In the genomic region with DNA sequence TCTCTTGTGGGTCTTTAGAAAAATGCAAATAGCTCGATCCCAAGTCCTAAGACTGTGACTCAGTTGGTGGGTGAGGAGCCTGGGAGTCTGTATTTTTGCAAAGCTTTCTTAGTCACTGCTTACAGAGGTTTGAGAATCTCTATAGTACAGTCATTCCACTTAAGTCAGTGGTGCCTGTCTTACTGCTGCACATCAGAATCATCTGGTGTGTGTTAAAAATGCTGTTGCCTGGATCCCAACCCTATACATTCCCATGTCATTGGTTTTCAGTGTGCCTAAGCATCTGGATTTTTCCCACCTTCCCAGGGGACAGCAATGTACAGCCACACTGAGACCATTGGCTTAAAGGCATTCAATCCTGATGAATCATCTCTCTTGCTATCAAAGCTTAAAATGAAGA, we compare ENCODE assay signal across 17 cellular contexts. TPM values are rescaled to one million over a fixed set of nuclear protein-coding genes. Genes with fewer than 3 reads are reported as not detected.
DNase-seq lines count a peak whose midpoint lies in the region; TF ChIP-seq lines count a peak whose summit lies in the region.
"Had no signal": no experiment of that assay in that cellular context is flagged by ENCODE, and none has a peak within 500 bp of the region (broad histone marks: within the 10 kb centered on the region; RNA-seq: fewer than 3 reads in every experiment).

No MANE protein-coding gene starts in this region.

- peaks cover 5% of the 10 kb centered on the region for H3K9me3 ChIP-seq in mesenchymal stem cell (ENCODE audit: control insufficient read depth, low read length)
- no peaks in the 10 kb centered on the region for H3K9me3 ChIP-seq in effector memory CD4-positive, alpha-beta T cell (ENCODE audit: control insufficient read depth, low read length)
- H3K9me3 ChIP-seq in SJCRH30 (replicated peaks): no peaks in the 10 kb centered on the region
- no peaks in the 10 kb centered on the region for H3K9me3 ChIP-seq in colonic mucosa

- H3K36me3 ChIP-seq in mesenchymal stem cell (ENCODE audit: control insufficient read depth in 1 of 2, insufficient read depth in 2 of 2, low read depth in 1 of 2, low read length in 2 of 2) (no peaks in the 10 kb centered on the region), SJCRH30 (no peaks in the 10 kb centered on the region), colonic mucosa (no peaks in the 10 kb centered on the region)
- no peaks in the 10 kb centered on the region for H3K36me3 ChIP-seq in effector memory CD4-positive, alpha-beta T cell (ENCODE audit: control insufficient read depth, insufficient read depth, low read length)
- H3K36me3 ChIP-seq: BLaER1 treated with 17β-estradiol and CSF1 and Interleukin-3, amounts not matched to agents 10 nM and 100 nM had no signal

- H3K36me3 Mint-ChIP-seq in HFFc6 (ENCODE audit: low read depth): no peaks in the 10 kb centered on the region
- H3K36me3 Mint-ChIP-seq: CD8-positive, alpha-beta memory T cell; IgD-negative memory B cell had no signal

- H3K4me3 ChIP-seq in mesenchymal stem cell (ENCODE audit: insufficient read depth in 1 of 2, low read depth in 1 of 2, low read length in 2 of 2) (no peak overlapping the region), SJCRH30 (no peak overlapping the region), colonic mucosa (no peak overlapping the region)
- H3K4me3 ChIP-seq in effector memory CD4-positive, alpha-beta T cell (ENCODE audit: insufficient read depth, low read depth, low read length, poor library complexity, severe bottlenecking): no peak overlapping the region
- H3K4me3 ChIP-seq: BLaER1 treated with 17β-estradiol and CSF1 and Interleukin-3, amounts not matched to agents 10 nM and 100 nM had no signal

- no peaks in the 10 kb centered on the region for H3K9me3 Mint-ChIP-seq in HFFc6
- H3K9me3 Mint-ChIP-seq: CD8-positive, alpha-beta memory T cell had no signal

- no peak overlapping the region for H2AFZ ChIP-seq in mesenchymal stem cell (ENCODE audit: low read depth, low read length)

- H2BK5ac ChIP-seq in mesenchymal stem cell (ENCODE audit: low read depth, low read length, poor library complexity, severe bottlenecking): no peak overlapping the region

- no peak overlapping the region for H3K18ac ChIP-seq in mesenchymal stem cell (ENCODE audit: low read depth in 1 of 2, low read length in 2 of 2)

- H3K27ac ChIP-seq in mesenchymal stem cell (ENCODE audit: low read length, poor library complexity, severe bottlenecking) (no peak overlapping the region), SJCRH30 (no peak overlapping the region), colonic mucosa (no peak overlapping the region)
- no peak overlapping the region for H3K27ac ChIP-seq in effector memory CD4-positive, alpha-beta T cell (ENCODE audit: insufficient read depth, low read length, poor library complexity, severe bottlenecking)
- H3K27ac ChIP-seq: BLaER1 treated with 17β-estradiol and CSF1 and Interleukin-3, amounts not matched to agents 10 nM and 100 nM had no signal

- H3K4me1 ChIP-seq in mesenchymal stem cell (ENCODE audit: control insufficient read depth, insufficient read depth, low read depth, low read length): no peaks in the 10 kb centered on the region
- no peaks in the 10 kb centered on the region for H3K4me1 ChIP-seq in effector memory CD4-positive, alpha-beta T cell (ENCODE audit: control insufficient read depth, insufficient read depth, low read length, poor library complexity, severe bottlenecking)
- no peaks in the 10 kb centered on the region for H3K4me1 ChIP-seq in SJCRH30
- no peaks in the 10 kb centered on the region for H3K4me1 ChIP-seq in colonic mucosa
- H3K4me1 ChIP-seq: BLaER1 treated with 17β-estradiol and CSF1 and Interleukin-3, amounts not matched to agents 10 nM and 100 nM had no signal

- H3K27me3 Mint-ChIP-seq in HFFc6 (ENCODE audit: insufficient read depth): no peaks in the 10 kb centered on the region; the same call in 1 of the 2 replicates

- peak; percentile 17 for DNase-seq in AG08395 (ENCODE audit: low spot score)
- DNase-seq in HFFc6: no peak
- peak; percentile 26 for DNase-seq in amniotic epithelial cell (ENCODE audit: low read depth)
- DNase-seq in mesenchymal stem cell: peak; percentile 27
- DNase-seq in DMS79 treated with DMSO at 0.1 percent for 48 hours (lab: John Stamatoyannopoulos, UW): no peak
- no peak for DNase-seq in effector memory CD4-positive, alpha-beta T cell
- DNase-seq in SJCRH30: no peak
- DNase-seq in colonic mucosa: no peak
- DNase-seq: CD8-positive, alpha-beta memory T cell; DND-41; GDM1; Kasumi-1; NCI-H187; RPMI8226; SIG-M5 had no signal

- H3K9ac ChIP-seq in mesenchymal stem cell (ENCODE audit: low read length) (peak overlapping the region; percentile 54), colonic mucosa (ENCODE audit: low read depth in 2 of 2, low read length in 2 of 2) (no peak overlapping the region)
- H3K9ac ChIP-seq: BLaER1 treated with 17β-estradiol and CSF1 and Interleukin-3, amounts not matched to agents 10 nM and 100 nM had no signal

- peaks cover 10% of the 10 kb centered on the region; the same call in 1 of the 2 replicates for H3K4me1 Mint-ChIP-seq in HFFc6 (ENCODE audit: low read depth)
- H3K4me1 Mint-ChIP-seq: CD8-positive, alpha-beta memory T cell; IgD-negative memory B cell had no signal

- intact Hi-C loops in colonic mucosa (cut with DNase I): loop anchor here (5.0 kb wide), 1 partner anchor 477 kb away; the partner anchor contains the start of gene GLRA2

- peaks cover 0 to 22% of the 10 kb centered on the region in 2 experiments for H3K27me3 ChIP-seq in mesenchymal stem cell (ENCODE audit: control insufficient read depth in 1 of 2, insufficient read depth in 1 of 2, low read length in 2 of 2)
- H3K27me3 ChIP-seq in effector memory CD4-positive, alpha-beta T cell (replicated peaks; ENCODE audit: control insufficient read depth, insufficient read depth, low read length, poor library complexity, severe bottlenecking): peaks cover 9% of the 10 kb centered on the region
- no peaks in the 10 kb centered on the region for H3K27me3 ChIP-seq in SJCRH30
- H3K27me3 ChIP-seq in colonic mucosa: no peaks in the 10 kb centered on the region

- H4K8ac ChIP-seq in mesenchymal stem cell (ENCODE audit: low read length): no peak overlapping the region

- no peak overlapping the region for H3K14ac ChIP-seq in mesenchymal stem cell (ENCODE audit: low read length in 2 of 2)

- TF ChIP-seq CTCF in HFFc6 (IDR thresholded peaks at IDR 0.05) (no peak), colonic mucosa (IDR thresholded peaks at IDR 0.05) (no peak)

- H3K4ac ChIP-seq in mesenchymal stem cell (ENCODE audit: low read depth in 1 of 2, low read length in 2 of 2): no peak overlapping the region

- H3K4me3 Mint-ChIP-seq in HFFc6: peak overlapping the region; percentile 57; the same call in 1 of the 2 replicates
- H3K4me3 Mint-ChIP-seq: CD8-positive, alpha-beta memory T cell; IgD-negative memory B cell had no signal

- H3K27ac Mint-ChIP-seq in HFFc6: peak overlapping the region; percentile 9; the same call in 1 of the 2 replicates
- H3K27ac Mint-ChIP-seq: CD8-positive, alpha-beta memory T cell; IgD-negative memory B cell had no signal

- no peaks in the 10 kb centered on the region for H3K79me1 ChIP-seq in mesenchymal stem cell (replicated peaks; ENCODE audit: low read length, poor library complexity, severe bottlenecking)

- 36% methylated on average over 1 of the region's 1 CpG for WGBS in mesenchymal stem cell

- no peak overlapping the region for H4K91ac ChIP-seq in mesenchymal stem cell (ENCODE audit: low read length)

- no peak overlapping the region for H3K23ac ChIP-seq in mesenchymal stem cell (ENCODE audit: low read length in 2 of 2)

- no peak overlapping the region for H2AK5ac ChIP-seq in mesenchymal stem cell (ENCODE audit: low read length, severe bottlenecking)

- H2BK12ac ChIP-seq in mesenchymal stem cell (ENCODE audit: low read length in 2 of 2): no peak overlapping the region

- no peak overlapping the region for H2BK120ac ChIP-seq in mesenchymal stem cell (ENCODE audit: low read depth, low read length)

- no peak overlapping the region for H2BK15ac ChIP-seq in mesenchymal stem cell (ENCODE audit: low read depth, poor library complexity, severe bottlenecking)

- no peak overlapping the region for H3K4me2 ChIP-seq in mesenchymal stem cell (ENCODE audit: low read length, poor library complexity, severe bottlenecking)
- H3K4me2 ChIP-seq: BLaER1 treated with 17β-estradiol and CSF1 and Interleukin-3, amounts not matched to agents 10 nM and 100 nM had no signal

RNA-seq across cellular contexts. Expression of gene GEMIN8, which starts 21.0 kb away (rescaled TPM):
- total RNA-seq in HFFc6 (2021; fragmentation: NEBNext Ultra II Directional; extraction: Animal tissue kit (Norgen Biotek cat#: 25700)): 10 to 100 TPM; 10.1 to 12.9 (median 11.8) TPM
- 10.3 TPM for polyA plus RNA-seq in mesenchymal stem cell (2013, experiment 1 of 2)
- 10.1 TPM for polyA plus RNA-seq in mesenchymal stem cell (2013, experiment 2 of 2)
- 9.5 and 11.7 TPM in 2 replicates for total RNA-seq in SJCRH30 (2014; rRNA removed; shearing (Covaris generic))
- total RNA-seq in colonic mucosa: 10 to 100 TPM; 16.4 to 20.9 TPM

Comparison
In these comparisons a context has a peak if more than half of its experiments do, and no peak if none do; other contexts are left out.
1. DNase-seq: peak in AG08395 (single experiment), amniotic epithelial cell (single experiment) and mesenchymal stem cell (single experiment); none in HFFc6 (single experiment), DMS79 treated with DMSO at 0.1 percent for 48 hours (single experiment), effector memory CD4-positive, alpha-beta T cell (0 of 3), SJCRH30 (0 of 2) and colonic mucosa (single experiment).